Comparison of ENCODE assay signal across 28 cellular contexts in the genomic region with DNA sequence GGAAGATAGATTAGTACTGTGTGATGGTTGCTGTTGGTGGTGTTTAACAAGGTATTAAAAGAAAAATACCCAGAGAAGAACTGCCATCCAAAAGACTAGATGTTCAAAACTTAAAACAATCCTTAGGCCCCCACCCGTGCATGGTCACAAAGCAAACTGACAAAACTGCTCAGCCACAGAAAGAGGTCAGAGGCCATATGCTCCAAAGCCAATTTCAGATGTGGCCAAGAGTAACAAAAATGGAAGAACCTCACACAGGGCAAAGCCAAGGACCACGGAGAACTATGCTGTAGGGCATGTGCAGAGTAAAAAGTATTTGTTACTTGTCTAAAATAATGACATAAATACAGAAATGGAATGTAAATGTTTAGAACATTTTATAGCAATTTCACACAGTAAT. TPM values are rescaled to one million over a fixed set of nuclear protein-coding genes. Genes with fewer than 3 reads are reported as not detected.
DNase-seq lines count a peak whose midpoint lies in the region; ATAC-seq, FAIRE-seq and TF ChIP-seq lines count a peak whose summit lies in the region.
"Had no signal": no experiment of that assay in that cellular context is flagged by ENCODE, and none has a peak within 500 bp of the region (broad histone marks: within the 10 kb centered on the region; RNA-seq: fewer than 3 reads in every experiment).

No MANE protein-coding gene starts in this region.

- H3K4me1 Mint-ChIP-seq in osteocyte (ENCODE audit: unreplicated experiment) = peaks cover 40% of the 10 kb centered on the region
- H3K4me1 Mint-ChIP-seq in activated CD8-positive, alpha-beta T cell treated with anti-CD3 and anti-CD28 coated beads, Interleukin-2, amount 10 ng/mL, durations not matched to agents 7 days and 5 days (ENCODE audit: low read depth) = peaks cover 20% of the 10 kb centered on the region

- peak overlapping the region; percentile 49 for H3K27ac Mint-ChIP-seq in osteocyte (ENCODE audit: unreplicated experiment)
- no peak overlapping the region for H3K27ac Mint-ChIP-seq in activated CD8-positive, alpha-beta T cell treated with anti-CD3 and anti-CD28 coated beads, Interleukin-2, amount 10 ng/mL, durations not matched to agents 7 days and 5 days
- H3K27ac Mint-ChIP-seq: CD4-positive, alpha-beta T cell; GM23338; HFFc6 had no signal

- no peak for TF ChIP-seq EP300 in K562 (IDR thresholded peaks at IDR 0.05; ENCODE audit: low read length)

- TF ChIP-seq RAD21 in K562 (CRISPR knock-in tag; conservative IDR thresholded peaks at IDR 0.05 in 1 of 2, IDR thresholded peaks at IDR 0.05 in 1 of 2) = no peak

- H3K4me1 ChIP-seq in right cardiac atrium (ENCODE audit: control insufficient read depth, insufficient read depth, low read length) (no peaks in the 10 kb centered on the region), K562 (replicated peaks in 1 of 2; ENCODE audit: control insufficient read depth in 2 of 2, insufficient read depth in 2 of 2, low read length in 2 of 2) (peaks cover under 1 to 27% of the 10 kb centered on the region in 2 experiments; a peak in 4 of 5 replicates), aorta (ENCODE audit: control insufficient read depth in 1 of 2, insufficient read depth in 2 of 2, low read length in 2 of 2) (no peaks in the 10 kb centered on the region)

- no peaks in the 10 kb centered on the region for H4K20me1 ChIP-seq in K562 (replicated peaks; ENCODE audit: control insufficient read depth, insufficient read depth, low read length)
- H4K20me1 ChIP-seq: BLaER1 had no signal

- H3K4me3 ChIP-seq in right cardiac atrium (ENCODE audit: low read length) (no peak overlapping the region), K562 (no peak overlapping the region), aorta (ENCODE audit: low read length in 2 of 2) (no peak overlapping the region)
- H3K4me3 ChIP-seq: BLaER1, GM23338, HAP-1 had no signal

- 39% methylated on average over 2 of the region's 2 CpGs for WGBS in right cardiac atrium
- 0% methylated on average over 2 of the region's 2 CpGs for WGBS in K562 (ENCODE audit: insufficient coverage, low coverage, missing lambda C conversion rate)
- 4 to 7% methylated on average over 2 of the region's 2 CpGs for WGBS in aorta, 2 donors

- TF ChIP-seq CTCF in K562 (IDR thresholded peaks at IDR 0.05 in 2 of 3, conservative IDR thresholded peaks at IDR 0.05 in 1 of 3; ENCODE audit: insufficient read depth in 2 of 3, low read depth in 1 of 3, low read length in 3 of 3) = no peak
- TF ChIP-seq CTCF in osteocyte (IDR thresholded peaks at IDR 0.05) = no peak

- H2AFZ ChIP-seq in K562 (ENCODE audit: low read depth, low read length) = peak overlapping the region; percentile 73
- H2AFZ ChIP-seq: GM23338 had no signal

- H3K9ac ChIP-seq in K562 (ENCODE audit: insufficient read depth in 1 of 2, low read depth in 2 of 2, low read length in 2 of 2) = peak overlapping the region in 1 of 2 experiments; percentile 61; a peak in 1 of 4 replicates
- H3K9ac ChIP-seq: BLaER1, KMS-11 had no signal

- peaks cover 1% of the 10 kb centered on the region for H3K36me3 Mint-ChIP-seq in osteocyte (ENCODE audit: unreplicated experiment)
- H3K36me3 Mint-ChIP-seq in activated CD8-positive, alpha-beta T cell treated with anti-CD3 and anti-CD28 coated beads, Interleukin-2, amount 10 ng/mL, durations not matched to agents 7 days and 5 days (ENCODE audit: low read depth) = peaks cover 16% of the 10 kb centered on the region

- no peak overlapping the region for H3K4me3 Mint-ChIP-seq in osteocyte (ENCODE audit: unreplicated experiment)
- H3K4me3 Mint-ChIP-seq in activated CD8-positive, alpha-beta T cell treated with anti-CD3 and anti-CD28 coated beads, Interleukin-2, amount 10 ng/mL, durations not matched to agents 7 days and 5 days = no peak overlapping the region
- H3K4me3 Mint-ChIP-seq: CD4-positive, alpha-beta T cell; GM23338; HFFc6 had no signal

- in situ Hi-C loops in K562 (cut with MboI) = no loop called here

- ATAC-seq in right cardiac atrium = peak; percentile 65 to 72
- ATAC-seq in K562 = peak; percentile 52
- ATAC-seq in aorta (ENCODE audit: low FRiP score) = peak; percentile 36
- ATAC-seq in activated CD8-positive, alpha-beta T cell treated with anti-CD3 and anti-CD28 coated beads, Interleukin-2, amount 10 ng/mL, durations not matched to agents 7 days and 5 days = no peak
- ATAC-seq: GM23338, Panc1 had no signal

- DNase-seq in right cardiac atrium = no peak
- no peak for DNase-seq in cardiac septum (ENCODE audit: low spot score)
- DNase-seq in K562 (ENCODE audit: extremely low read depth in 1 of 4, low spot score in 3 of 4) = peak in 2 of 4 experiments; percentile 9 to 47
- no peak for DNase-seq in osteocyte (ENCODE audit: extremely low spot score, unreplicated experiment)
- no peak for DNase-seq in aorta
- no peak for DNase-seq in NAMALWA (ENCODE audit: low spot score)
- no peak for DNase-seq in NCI-H2196 (lab: John Stamatoyannopoulos, UW; ENCODE audit: unreplicated experiment)
- no peak for DNase-seq in activated CD8-positive, alpha-beta T cell treated with anti-CD3 and anti-CD28 coated beads, Interleukin-2, amount 10 ng/mL, durations not matched to agents 7 days and 5 days
- DNase-seq: CD4-positive, alpha-beta T cell; COR-L47; DMS53; HFFc6; IMR-90; MV-4-11; NCI-H1105 treated with DMSO at 0.1 percent for 48 hours; NCI-H146; NCI-H1930; NCI-H2107; NCI-H526 treated with DMSO at 0.1 percent for 48 hours; SHP77 had no signal

- CTCF ChIA-PET in K562 (lab: Yijun Ruan, JAX; ENCODE audit: low intra/inter-chr PET ratio) = no interaction called here
- CTCF ChIA-PET in activated CD8-positive, alpha-beta T cell treated with anti-CD3 and anti-CD28 coated beads, Interleukin-2, amount 10 ng/mL, durations not matched to agents 7 days and 5 days (lab: Charles Lee) = interaction anchor here (1.0 to 2.2 kb wide), 2 partner anchors 12 to 230 kb away, joined by 3 to 6 read pairs; no protein-coding TSS in a partner anchor

- H3K27ac ChIP-seq in right cardiac atrium (ENCODE audit: low read length) (no peak overlapping the region), K562 (ENCODE audit: extremely low read depth, low read depth, low read length) (peak overlapping the region; percentile 53), aorta (ENCODE audit: low read depth in 1 of 2, low read length in 2 of 2) (no peak overlapping the region)
- H3K27ac ChIP-seq: BLaER1, KMS-11, RWPE1 had no signal

- BruUV-seq in K562 (replicated peaks; lab: Mats Ljungman, UMichigan) = no TSS peak

- H3K9me1 ChIP-seq in K562 (ENCODE audit: control insufficient read depth, insufficient read depth, low read length) = no peaks in the 10 kb centered on the region

- intact Hi-C loops in right cardiac atrium (cut with DNase I) (no loop called here), cardiac septum (cut with DNase I) (no loop called here), K562 (cut with micrococcal nuclease) (no loop called here), aorta (cut with DNase I) (no loop called here)

- FAIRE-seq in K562 (lab: Jason Lieb, UNC) = peak; percentile 44
- FAIRE-seq: G401.6 had no signal

- peaks cover 57% of the 10 kb centered on the region for H3K79me2 ChIP-seq in K562 (ENCODE audit: control insufficient read depth, insufficient read depth, low read length)

- no peaks in the 10 kb centered on the region for H3K9me3 Mint-ChIP-seq in osteocyte (ENCODE audit: unreplicated experiment)
- no peaks in the 10 kb centered on the region for H3K9me3 Mint-ChIP-seq in activated CD8-positive, alpha-beta T cell treated with anti-CD3 and anti-CD28 coated beads, Interleukin-2, amount 10 ng/mL, durations not matched to agents 7 days and 5 days (ENCODE audit: insufficient read depth)
- H3K9me3 Mint-ChIP-seq: CD4-positive, alpha-beta T cell; GM23338; HFFc6 had no signal

- H3K27me3 ChIP-seq in right cardiac atrium (ENCODE audit: control insufficient read depth, insufficient read depth) (no peaks in the 10 kb centered on the region), K562 (ENCODE audit: control insufficient read depth in 2 of 2, insufficient read depth in 2 of 2, low read length in 2 of 2) (no peaks in the 10 kb centered on the region), aorta (ENCODE audit: control insufficient read depth in 1 of 2, insufficient read depth in 2 of 2, low read length in 1 of 2) (no peaks in the 10 kb centered on the region)
- H3K27me3 ChIP-seq: BLaER1 had no signal

- H3K4me2 ChIP-seq in K562 (ENCODE audit: insufficient read depth, low read length) = peak overlapping the region; percentile 57
- H3K4me2 ChIP-seq: BLaER1, GM23338, KMS-11 had no signal

- H3K9me3 ChIP-seq in right cardiac atrium (ENCODE audit: control insufficient read depth, low read length) (no peaks in the 10 kb centered on the region), K562 (replicated peaks; ENCODE audit: control insufficient read depth, insufficient read depth, low read depth, low read length) (no peaks in the 10 kb centered on the region; the same call in 1 of the 2 replicates), aorta (ENCODE audit: control insufficient read depth, low read length) (no peaks in the 10 kb centered on the region)
- H3K9me3 ChIP-seq: BLaER1, HAP-1 had no signal

- H3K36me3 ChIP-seq in K562 (ENCODE audit: control insufficient read depth, insufficient read depth, low read length) = no peaks in the 10 kb centered on the region; the same call in 2 of the 3 replicates
- H3K36me3 ChIP-seq in aorta (ENCODE audit: control insufficient read depth in 1 of 2, insufficient read depth in 2 of 2, low read length in 1 of 2) = no peaks in the 10 kb centered on the region
- H3K36me3 ChIP-seq: HAP-1 had no signal

- POLR2A ChIA-PET in K562 (lab: Yijun Ruan, JAX) = interaction anchor here (1.0 to 1.1 kb wide), 2 partner anchors 10 to 11 kb away, joined by 3 read pairs; no protein-coding TSS in a partner anchor
- POLR2A ChIA-PET in activated CD8-positive, alpha-beta T cell treated with anti-CD3 and anti-CD28 coated beads, Interleukin-2, amount 10 ng/mL, durations not matched to agents 7 days and 5 days (lab: Charles Lee) = no interaction called here

- no peaks in the 10 kb centered on the region for H3K27me3 Mint-ChIP-seq in osteocyte (ENCODE audit: unreplicated experiment)
- H3K27me3 Mint-ChIP-seq in activated CD8-positive, alpha-beta T cell treated with anti-CD3 and anti-CD28 coated beads, Interleukin-2, amount 10 ng/mL, durations not matched to agents 7 days and 5 days (ENCODE audit: low read depth) = no peaks in the 10 kb centered on the region
- H3K27me3 Mint-ChIP-seq: CD4-positive, alpha-beta T cell had no signal

- no peak for TF ChIP-seq POLR2A in K562 (conservative IDR thresholded peaks at IDR 0.05)

RNA-seq across cellular contexts. Expression of gene TXNDC16, which starts 5.3 kb away (rescaled TPM):
- total RNA-seq in right cardiac atrium (1 to 10 TPM; 4.1 to 7.6 (median 6.8) TPM), cardiac septum (3.4 TPM), K562 (2014; rRNA removed) (2.4 and 3.1 TPM in 2 replicates), K562 (2014; rRNA removed; fragmentation: Illumina TruSeq; extraction: Trizol) (6.2 and 7.3 TPM in 2 replicates), K562 (2015; rRNA removed; fragmentation: Illumina TruSeq; extraction: Trizol) (5.1 and 5.4 TPM in 2 replicates), K562 (2021) (5.2 and 6.0 TPM in 2 replicates), osteocyte (21.5 and 22.8 TPM in 2 replicates), aorta (10 to 100 TPM; 10.2 to 10.7 TPM)
- polyA plus RNA-seq in right cardiac atrium (2.6 TPM), K562 (2011; rRNA removed) (5.6 and 6.2 TPM in 2 replicates), K562 (2014; fragmentation: Illumina TruSeq; extraction: Trizol) (3.9 and 4.9 TPM in 2 replicates), K562 (2014; fragmentation: Nextera tagmentation; extraction: Ambion mirVana) (1 to 10 TPM; 1.8 to 1.9 TPM), K562 (2014; rRNA removed) (3.2 and 3.3 TPM in 2 replicates), aorta (1 to 10 TPM; 2.5 to 8.6 TPM)
- 3.3 and 14.9 TPM in 2 replicates for total RNA-seq in K562 (2011; cell fraction: chromatin; rRNA removed; ENCODE audit: low replicate concordance)
- 3.5 and 5.1 TPM in 2 replicates for total RNA-seq in K562 (2011; cell fraction: nucleolus; rRNA removed)
- 7.3 and 9.5 TPM in 2 replicates for total RNA-seq in K562 (2011; cell fraction: nucleoplasm; rRNA removed)
- polyA plus RNA-seq in K562 (2011; cell fraction: cytosol; rRNA removed) = 0.64 and 2.8 TPM in 2 replicates
- 3.2 and 6.7 TPM in 2 replicates for polyA plus RNA-seq in K562 (2011; cell fraction: nucleus; rRNA removed)
- polyA plus RNA-seq in K562 (2012) = 3.8 and 5.6 TPM in 2 replicates
- 6.4 and 9.7 TPM in 2 replicates for polyA minus RNA-seq in K562 (2011; rRNA and poly(A)+ RNA removed)
- 2.3 and 4.1 TPM in 2 replicates for polyA minus RNA-seq in K562 (2011; cell fraction: cytosol; rRNA and poly(A)+ RNA removed)
- polyA minus RNA-seq in K562 (2011; cell fraction: nucleus; rRNA and poly(A)+ RNA removed) = 8.6 and 12.9 TPM in 2 replicates
- total RNA-seq in activated CD8-positive, alpha-beta T cell treated with anti-CD3 and anti-CD28 coated beads, Interleukin-2, amount 10 ng/mL, durations not matched to agents 7 days and 5 days = 1 to 10 TPM; 8.8 to 9.5 TPM

RNA-seq across cellular contexts. Expression of gene GPR137C, which starts 5.6 kb away (rescaled TPM):
- total RNA-seq in right cardiac atrium (1 to 10 TPM in 2 of 4 donors, under 1 TPM in 2; 0.56 to 1.4 (median 0.89) TPM), cardiac septum (1.5 TPM), K562 (2014; rRNA removed) (0.04 TPM in 1 of 2 replicates, not detected in the other), K562 (2014; rRNA removed; fragmentation: Illumina TruSeq; extraction: Trizol) (0.13 TPM in 1 of 2 replicates, not detected in the other), K562 (2015; rRNA removed; fragmentation: Illumina TruSeq; extraction: Trizol) (0.11 TPM in 1 of 2 replicates, not detected in the other), K562 (2021) (0.07 and 0.31 TPM in 2 replicates), osteocyte (2.2 and 3.1 TPM in 2 replicates), aorta (1 to 10 TPM in 1 of 2 donors, under 1 TPM in 1; 0.62 to 1.7 TPM)
- polyA plus RNA-seq in right cardiac atrium (0.68 TPM), K562 (2011; rRNA removed) (0.08 and 0.23 TPM in 2 replicates), K562 (2014; fragmentation: Illumina TruSeq; extraction: Trizol) (0.03 and 0.10 TPM in 2 replicates), K562 (2014; fragmentation: Nextera tagmentation; extraction: Ambion mirVana) (under 1 TPM; 0.03 to 0.06 TPM), K562 (2014; rRNA removed) (0.11 TPM in 1 of 2 replicates, not detected in the other), aorta (under 1 TPM; 0.13 to 0.28 TPM)
- total RNA-seq in K562 (2011; cell fraction: chromatin; rRNA removed; ENCODE audit: low replicate concordance) = 0.23 and 0.86 TPM in 2 replicates
- 0.33 and 0.53 TPM in 2 replicates for total RNA-seq in K562 (2011; cell fraction: nucleolus; rRNA removed)
- 0.51 and 0.92 TPM in 2 replicates for total RNA-seq in K562 (2011; cell fraction: nucleoplasm; rRNA removed)
- polyA plus RNA-seq in K562 (2011; cell fraction: cytosol; rRNA removed) = 0.01 and 0.06 TPM in 2 replicates
- polyA plus RNA-seq in K562 (2011; cell fraction: nucleus; rRNA removed) = 0.29 and 0.36 TPM in 2 replicates
- polyA plus RNA-seq in K562 (2012) = 0.03 and 0.07 TPM in 2 replicates
- 0.15 and 0.77 TPM in 2 replicates for polyA minus RNA-seq in K562 (2011; rRNA and poly(A)+ RNA removed)
- not detected in 2 replicates for polyA minus RNA-seq in K562 (2011; cell fraction: cytosol; rRNA and poly(A)+ RNA removed)
- 0.40 and 0.56 TPM in 2 replicates for polyA minus RNA-seq in K562 (2011; cell fraction: nucleus; rRNA and poly(A)+ RNA removed)
- total RNA-seq in activated CD8-positive, alpha-beta T cell treated with anti-CD3 and anti-CD28 coated beads, Interleukin-2, amount 10 ng/mL, durations not matched to agents 7 days and 5 days = 1 to 10 TPM in 1 of 2 experiments, under 1 TPM in 1; 0.73 to 1.7 TPM
- total RNA-seq: NCI-H460 had no signal
